Comparison of ENCODE assay signal across 10 cellular contexts in the genomic region with DNA sequence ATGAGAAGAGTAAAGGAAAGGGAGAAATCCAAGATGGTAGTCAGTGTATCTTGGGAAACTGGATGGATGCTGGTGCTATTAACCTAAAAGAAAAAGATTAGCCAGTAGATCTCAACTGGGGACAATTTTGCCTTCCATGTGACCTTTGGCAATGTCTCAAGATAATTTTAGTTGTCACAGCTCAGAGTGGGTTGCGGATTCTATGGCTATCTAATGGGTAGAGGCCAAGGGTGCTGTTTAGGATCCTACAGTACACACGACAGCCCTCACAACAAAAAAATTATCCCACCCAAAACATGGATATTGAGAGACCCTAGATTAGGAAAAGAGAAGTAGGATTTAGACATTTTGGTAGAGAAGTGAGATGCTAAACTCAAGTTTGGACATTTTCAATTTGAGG.
"Had no signal": no experiment of that assay in that cellular context is flagged by ENCODE, and none has a peak within 500 bp of the region (broad histone marks: within the 10 kb centered on the region; RNA-seq: fewer than 3 reads in every experiment).

No MANE protein-coding gene starts in this region.

- H3K4me1 ChIP-seq: HAP-1 had no signal

- H3K4me3 Mint-ChIP-seq: HFFc6, IgD-negative memory B cell had no signal

- H3K4me3 ChIP-seq: GM23248, HAP-1 had no signal

- H3K9ac ChIP-seq: GM23248 had no signal

- H3K27ac Mint-ChIP-seq: HFFc6, IgD-negative memory B cell had no signal

- H2AFZ ChIP-seq: GM23248 had no signal

- FAIRE-seq: HepG2 had no signal

- H3K27me3 Mint-ChIP-seq: IgD-negative memory B cell had no signal

- DNase-seq: GM23248, GOT3, H7, HFFc6, KG1 had no signal

- H3K9me3 ChIP-seq: HAP-1 had no signal

- H3K36me3 Mint-ChIP-seq: IgD-negative memory B cell had no signal

- ATAC-seq: HCT116, HepG2 had no signal

- H3K36me3 ChIP-seq: HAP-1 had no signal

- H3K27ac ChIP-seq: GM23248, HL-60 had no signal
